Comparison of ENCODE assay signal across 13 cellular contexts in the genomic region with DNA sequence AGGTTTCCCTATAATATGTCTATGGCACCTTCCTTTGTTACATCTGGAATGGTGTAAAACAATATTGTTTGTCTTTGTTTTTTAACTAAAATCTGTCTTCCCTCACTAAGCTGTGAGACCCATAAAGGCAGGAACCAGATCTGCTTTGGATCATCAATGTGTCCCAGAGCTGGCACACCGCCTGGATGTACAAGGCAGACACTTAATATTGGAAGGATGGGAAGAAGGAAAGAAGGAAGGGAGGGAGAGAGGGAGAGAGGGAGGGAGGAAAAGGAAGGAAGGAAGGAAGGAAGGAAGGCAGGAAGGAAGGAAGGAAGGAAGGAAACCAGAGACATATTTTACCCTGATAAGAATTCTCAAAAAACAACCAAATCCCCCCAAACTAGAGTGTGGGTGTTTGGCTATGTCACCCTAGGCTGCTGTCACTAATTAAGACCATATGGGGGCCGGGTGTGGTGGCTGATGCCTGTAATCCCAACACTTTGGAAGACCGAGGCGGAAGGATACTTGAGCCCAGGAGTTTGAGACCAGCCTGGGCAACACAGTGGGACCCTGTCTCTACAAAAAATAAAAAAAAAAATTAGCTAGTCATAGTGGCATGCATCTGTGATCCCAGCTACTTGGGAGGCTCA.
"Had no signal": no experiment of that assay in that cellular context is flagged by ENCODE, and none has a peak within 500 bp of the region (broad histone marks: within the 10 kb centered on the region; RNA-seq: fewer than 3 reads in every experiment).

No MANE protein-coding gene starts in this region.

- H3K9me3 ChIP-seq: ascending aorta, lower lobe of right lung had no signal

- H3K27me3 Mint-ChIP-seq: activated CD4-positive, alpha-beta T cell treated with anti-CD3 and anti-CD28 coated beads for 36 hours; activated naive CD8-positive, alpha-beta T cell treated with anti-CD3 and anti-CD28 coated beads, Interleukin-2, amount 50 U/mL, for 24 hours had no signal

- H3K27ac ChIP-seq: ascending aorta, neural progenitor cell, parathyroid adenoma had no signal

- H3K4me1 ChIP-seq: ascending aorta, parathyroid adenoma had no signal

- H3K9me3 Mint-ChIP-seq: activated naive CD8-positive, alpha-beta T cell treated with anti-CD3 and anti-CD28 coated beads, Interleukin-2, amount 50 U/mL, for 24 hours; mesothelial cell of epicardium; neural progenitor cell had no signal

- H3K27me3 ChIP-seq: ascending aorta, neural progenitor cell had no signal

- H3K27ac Mint-ChIP-seq: activated CD4-positive, alpha-beta T cell treated with anti-CD3 and anti-CD28 coated beads for 36 hours; activated CD8-positive, alpha-beta T cell treated with anti-CD3 and anti-CD28 coated beads, Interleukin-2, amount 10 ng/mL, durations not matched to agents 7 days and 5 days; activated naive CD8-positive, alpha-beta T cell treated with anti-CD3 and anti-CD28 coated beads, Interleukin-2, amount 50 U/mL, for 24 hours; mesothelial cell of epicardium; neural progenitor cell had no signal

- H3K4me3 ChIP-seq: ascending aorta, lower lobe of right lung, neural progenitor cell had no signal

- ATAC-seq: activated CD4-positive, alpha-beta T cell treated with anti-CD3 and anti-CD28 coated beads for 36 hours; activated CD8-positive, alpha-beta T cell treated with anti-CD3 and anti-CD28 coated beads, Interleukin-2, amount 10 ng/mL, durations not matched to agents 7 days and 5 days; activated naive CD8-positive, alpha-beta T cell treated with anti-CD3 and anti-CD28 coated beads, Interleukin-2, amount 50 U/mL, for 24 hours; lower lobe of right lung had no signal

- H3K4me3 Mint-ChIP-seq: activated CD4-positive, alpha-beta T cell treated with anti-CD3 and anti-CD28 coated beads for 36 hours; activated CD8-positive, alpha-beta T cell treated with anti-CD3 and anti-CD28 coated beads, Interleukin-2, amount 10 ng/mL, durations not matched to agents 7 days and 5 days; activated naive CD8-positive, alpha-beta T cell treated with anti-CD3 and anti-CD28 coated beads, Interleukin-2, amount 50 U/mL, for 24 hours; mesothelial cell of epicardium; neural progenitor cell had no signal

- DNase-seq: activated CD4-positive, alpha-beta T cell treated with anti-CD3 and anti-CD28 coated beads for 36 hours; activated CD8-positive, alpha-beta memory T cell treated with anti-CD3 and anti-CD28 coated beads, Interleukin-2, amount 50 U/mL, for 48 hours; activated CD8-positive, alpha-beta T cell treated with anti-CD3 and anti-CD28 coated beads, Interleukin-2, amount 10 ng/mL, durations not matched to agents 7 days and 5 days; activated naive CD4-positive, alpha-beta T cell treated with Interleukin-2 at 50 U/mL for 16 hours; activated naive CD8-positive, alpha-beta T cell treated with anti-CD3 and anti-CD28 coated beads, Interleukin-2, amount 50 U/mL, for 24 hours; hippocampal formation; lower lobe of right lung; retina; small intestine had no signal

- H3K36me3 ChIP-seq: neural progenitor cell had no signal
